Comparison of ENCODE assay signal across 34 cellular contexts in genomic region chr10:112120491-112120890, GRCh38.
"Had no signal": no experiment of that assay in that cellular context is flagged by ENCODE, and none has a peak within 500 bp of the region (broad histone marks: within the 10 kb centered on the region; RNA-seq: fewer than 3 reads in every experiment).

No MANE protein-coding gene starts in this region.

- H3K27me3 ChIP-seq: MG63 had no signal

- H3K9ac ChIP-seq: KMS-11 had no signal

- H3K36me3 ChIP-seq: MG63 had no signal

- H3K4me2 ChIP-seq: KMS-11 had no signal

- H3K27ac ChIP-seq: KMS-11 had no signal

- H3K4me3 ChIP-seq: MG63 had no signal

- DNase-seq: Karpas-422, Kasumi-1, MG63, MM.1S, MV-4-11, NCI-H1048, NCI-H1092, NCI-H1092 treated with DMSO at 0.1 percent for 48 hours, NCI-H1105, NCI-H1105 treated with DMSO at 0.1 percent for 48 hours, NCI-H1417, NCI-H1417 treated with DMSO at 0.1 percent for 48 hours, NCI-H1436, NCI-H1436 treated with DMSO at 0.1 percent for 48 hours, NCI-H146, NCI-H1694, NCI-H1694 treated with DMSO at 0.1 percent for 48 hours, NCI-H187, NCI-H187 treated with DMSO at 0.1 percent for 48 hours, NCI-H1930, NCI-H2029, NCI-H2029 treated with DMSO at 0.1 percent for 48 hours, NCI-H2081, NCI-H2081 treated with DMSO at 0.1 percent for 48 hours, NCI-H2107, NCI-H2171, NCI-H2171 treated with DMSO at 0.1 percent for 48 hours, NCI-H2227 treated with DMSO at 0.1 percent for 48 hours, NCI-H226, NCI-H345, NCI-H446, NCI-H446 treated with DMSO at 0.1 percent for 48 hours, NCI-H510A had no signal

- H3K9me3 ChIP-seq: MG63 had no signal
